1 cellular context compared by ENCODE assay signal in genomic region chr3:52407779-52408178, GRCh38.
TF ChIP-seq lines count a peak whose summit lies in the region.

No MANE protein-coding gene starts in this region.

TF ChIP-seq in HCT116, 20 proteins besides CTCF, POLR2A, EP300 and RAD21 (continued from another document):
- TF ChIP-seq REST (IDR thresholded peaks at IDR 0.05; ENCODE audit: low read depth) (no peak), CEBPB (IDR thresholded peaks at IDR 0.05; ENCODE audit: low read depth) (no peak), EZH2 (IDR thresholded peaks at IDR 0.05) (no peak), POLR2AphosphoS5 (IDR thresholded peaks at IDR 0.05; ENCODE audit: low read depth, low read length) (no peak), ZFX (IDR thresholded peaks at IDR 0.05) (no peak), ZBTB33 (IDR thresholded peaks at IDR 0.05; ENCODE audit: extremely low read depth, insufficient replicate concordance, low read length) (no peak), TCF7L2 (IDR thresholded peaks at IDR 0.05; ENCODE audit: borderline replicate concordance, extremely low read depth, insufficient read depth, insufficient read length) (no peak), MAX (IDR thresholded peaks at IDR 0.05) (no peak), JUND (IDR thresholded peaks at IDR 0.05) (no peak), CBX3 (IDR thresholded peaks at IDR 0.05; ENCODE audit: low read depth) (no peak), EZH2phosphoT487 (IDR thresholded peaks at IDR 0.05; ENCODE audit: borderline replicate concordance) (no peak), SRF (IDR thresholded peaks at IDR 0.05; ENCODE audit: low read depth) (no peak), YY1 (IDR thresholded peaks at IDR 0.05; ENCODE audit: extremely low read depth, insufficient replicate concordance, low read depth, low read length) (no peak)
